Comparison of ENCODE assay signal across 17 cellular contexts in genomic region chr3:117602054-117602644, GRCh38.
"Had no signal": no experiment of that assay in that cellular context is flagged by ENCODE, and none has a peak within 500 bp of the region (broad histone marks: within the 10 kb centered on the region; RNA-seq: fewer than 3 reads in every experiment).

No MANE protein-coding gene starts in this region.

- FAIRE-seq: endothelial cell of umbilical vein had no signal

- H3K4me3 Mint-ChIP-seq: activated B cell treated with CpG ODN at 0.5 μM for 24 hours; activated naive CD8-positive, alpha-beta T cell; activated T-cell treated with anti-CD3 and anti-CD28 coated beads, Interleukin-2, amount 50 U/mL, for 4 hours; natural killer cell; stimulated activated naive CD8-positive, alpha-beta T cell treated with anti-CD3 and anti-CD28 coated beads, Interleukin-15, Interleukin-2, amounts not matched to agents 100 ng/mL and 50 ng/mL, for 24 hours; T-helper 1 cell treated with Interleukin-12 subunit alpha and Interleukin-12 subunit beta and Interleukin-4 antibody, amounts not matched to agents 30 μg/mL and 1 μg/mL, for 36 hours had no signal

- ATAC-seq: activated T-cell treated with anti-CD3 and anti-CD28 coated beads, Interleukin-2, amount 50 U/mL, for 4 hours; foreskin keratinocyte; heart left ventricle; left colon; natural killer cell; psoas muscle had no signal

- H3K36me3 ChIP-seq: heart left ventricle, upper lobe of right lung had no signal

- DNase-seq: activated B cell treated with CpG ODN at 0.5 μM for 24 hours; activated effector memory CD4-positive, alpha-beta T cell treated with anti-CD3 and anti-CD28 coated beads, Interleukin-2, amount 50 U/mL, for 16 hours; activated T-cell treated with anti-CD3 and anti-CD28 coated beads, Interleukin-2, amount 50 U/mL, for 4 hours; amygdala; foreskin keratinocyte; left colon; natural killer cell; psoas muscle; stimulated activated CD4-positive, alpha-beta T cell treated with anti-CD3 and anti-CD28 coated beads, Interleukin-4, amount 100 ng/mL, for 24 hours; testis; upper lobe of right lung had no signal

- H3K27ac ChIP-seq: foreskin keratinocyte, heart left ventricle, psoas muscle, testis, upper lobe of right lung had no signal

- H3K4me1 Mint-ChIP-seq: activated B cell treated with CpG ODN at 0.5 μM for 24 hours, natural killer cell had no signal

- H3K27me3 Mint-ChIP-seq: activated B cell treated with CpG ODN at 0.5 μM for 24 hours; stimulated activated naive CD8-positive, alpha-beta T cell treated with anti-CD3 and anti-CD28 coated beads, Interleukin-15, Interleukin-2, amounts not matched to agents 100 ng/mL and 50 ng/mL, for 24 hours had no signal

- H3K9me3 Mint-ChIP-seq: activated B cell treated with CpG ODN at 0.5 μM for 24 hours; activated T-cell treated with anti-CD3 and anti-CD28 coated beads, Interleukin-2, amount 50 U/mL, for 4 hours; stimulated activated naive CD8-positive, alpha-beta T cell treated with anti-CD3 and anti-CD28 coated beads, Interleukin-15, Interleukin-2, amounts not matched to agents 100 ng/mL and 50 ng/mL, for 24 hours; T-helper 1 cell treated with Interleukin-12 subunit alpha and Interleukin-12 subunit beta and Interleukin-4 antibody, amounts not matched to agents 30 μg/mL and 1 μg/mL, for 36 hours had no signal

- H3K9me3 ChIP-seq: heart left ventricle, psoas muscle, testis, upper lobe of right lung had no signal

- H3K36me3 Mint-ChIP-seq: activated naive CD8-positive, alpha-beta T cell; natural killer cell had no signal

- H3K27me3 ChIP-seq: foreskin keratinocyte, testis, upper lobe of right lung had no signal

- H3K4me1 ChIP-seq: foreskin keratinocyte, heart left ventricle, psoas muscle, testis, upper lobe of right lung had no signal

- H3K27ac Mint-ChIP-seq: activated B cell treated with CpG ODN at 0.5 μM for 24 hours; activated naive CD8-positive, alpha-beta T cell; natural killer cell; stimulated activated naive CD8-positive, alpha-beta T cell treated with anti-CD3 and anti-CD28 coated beads, Interleukin-15, Interleukin-2, amounts not matched to agents 100 ng/mL and 50 ng/mL, for 24 hours; T-helper 1 cell treated with Interleukin-12 subunit alpha and Interleukin-12 subunit beta and Interleukin-4 antibody, amounts not matched to agents 30 μg/mL and 1 μg/mL, for 36 hours had no signal

- H3K4me3 ChIP-seq: heart left ventricle, lung, psoas muscle, testis, upper lobe of right lung had no signal
